In genomic region chr9:135523521-135524129, GRCh38 we compare ENCODE assay signal across 1 cellular context.
TF ChIP-seq lines count a peak whose summit lies in the region.

No MANE protein-coding gene starts in this region.

TF ChIP-seq in GM23338, 12 proteins besides CTCF, POLR2A, EP300 and RAD21:
- TF ChIP-seq, protein P1, sequence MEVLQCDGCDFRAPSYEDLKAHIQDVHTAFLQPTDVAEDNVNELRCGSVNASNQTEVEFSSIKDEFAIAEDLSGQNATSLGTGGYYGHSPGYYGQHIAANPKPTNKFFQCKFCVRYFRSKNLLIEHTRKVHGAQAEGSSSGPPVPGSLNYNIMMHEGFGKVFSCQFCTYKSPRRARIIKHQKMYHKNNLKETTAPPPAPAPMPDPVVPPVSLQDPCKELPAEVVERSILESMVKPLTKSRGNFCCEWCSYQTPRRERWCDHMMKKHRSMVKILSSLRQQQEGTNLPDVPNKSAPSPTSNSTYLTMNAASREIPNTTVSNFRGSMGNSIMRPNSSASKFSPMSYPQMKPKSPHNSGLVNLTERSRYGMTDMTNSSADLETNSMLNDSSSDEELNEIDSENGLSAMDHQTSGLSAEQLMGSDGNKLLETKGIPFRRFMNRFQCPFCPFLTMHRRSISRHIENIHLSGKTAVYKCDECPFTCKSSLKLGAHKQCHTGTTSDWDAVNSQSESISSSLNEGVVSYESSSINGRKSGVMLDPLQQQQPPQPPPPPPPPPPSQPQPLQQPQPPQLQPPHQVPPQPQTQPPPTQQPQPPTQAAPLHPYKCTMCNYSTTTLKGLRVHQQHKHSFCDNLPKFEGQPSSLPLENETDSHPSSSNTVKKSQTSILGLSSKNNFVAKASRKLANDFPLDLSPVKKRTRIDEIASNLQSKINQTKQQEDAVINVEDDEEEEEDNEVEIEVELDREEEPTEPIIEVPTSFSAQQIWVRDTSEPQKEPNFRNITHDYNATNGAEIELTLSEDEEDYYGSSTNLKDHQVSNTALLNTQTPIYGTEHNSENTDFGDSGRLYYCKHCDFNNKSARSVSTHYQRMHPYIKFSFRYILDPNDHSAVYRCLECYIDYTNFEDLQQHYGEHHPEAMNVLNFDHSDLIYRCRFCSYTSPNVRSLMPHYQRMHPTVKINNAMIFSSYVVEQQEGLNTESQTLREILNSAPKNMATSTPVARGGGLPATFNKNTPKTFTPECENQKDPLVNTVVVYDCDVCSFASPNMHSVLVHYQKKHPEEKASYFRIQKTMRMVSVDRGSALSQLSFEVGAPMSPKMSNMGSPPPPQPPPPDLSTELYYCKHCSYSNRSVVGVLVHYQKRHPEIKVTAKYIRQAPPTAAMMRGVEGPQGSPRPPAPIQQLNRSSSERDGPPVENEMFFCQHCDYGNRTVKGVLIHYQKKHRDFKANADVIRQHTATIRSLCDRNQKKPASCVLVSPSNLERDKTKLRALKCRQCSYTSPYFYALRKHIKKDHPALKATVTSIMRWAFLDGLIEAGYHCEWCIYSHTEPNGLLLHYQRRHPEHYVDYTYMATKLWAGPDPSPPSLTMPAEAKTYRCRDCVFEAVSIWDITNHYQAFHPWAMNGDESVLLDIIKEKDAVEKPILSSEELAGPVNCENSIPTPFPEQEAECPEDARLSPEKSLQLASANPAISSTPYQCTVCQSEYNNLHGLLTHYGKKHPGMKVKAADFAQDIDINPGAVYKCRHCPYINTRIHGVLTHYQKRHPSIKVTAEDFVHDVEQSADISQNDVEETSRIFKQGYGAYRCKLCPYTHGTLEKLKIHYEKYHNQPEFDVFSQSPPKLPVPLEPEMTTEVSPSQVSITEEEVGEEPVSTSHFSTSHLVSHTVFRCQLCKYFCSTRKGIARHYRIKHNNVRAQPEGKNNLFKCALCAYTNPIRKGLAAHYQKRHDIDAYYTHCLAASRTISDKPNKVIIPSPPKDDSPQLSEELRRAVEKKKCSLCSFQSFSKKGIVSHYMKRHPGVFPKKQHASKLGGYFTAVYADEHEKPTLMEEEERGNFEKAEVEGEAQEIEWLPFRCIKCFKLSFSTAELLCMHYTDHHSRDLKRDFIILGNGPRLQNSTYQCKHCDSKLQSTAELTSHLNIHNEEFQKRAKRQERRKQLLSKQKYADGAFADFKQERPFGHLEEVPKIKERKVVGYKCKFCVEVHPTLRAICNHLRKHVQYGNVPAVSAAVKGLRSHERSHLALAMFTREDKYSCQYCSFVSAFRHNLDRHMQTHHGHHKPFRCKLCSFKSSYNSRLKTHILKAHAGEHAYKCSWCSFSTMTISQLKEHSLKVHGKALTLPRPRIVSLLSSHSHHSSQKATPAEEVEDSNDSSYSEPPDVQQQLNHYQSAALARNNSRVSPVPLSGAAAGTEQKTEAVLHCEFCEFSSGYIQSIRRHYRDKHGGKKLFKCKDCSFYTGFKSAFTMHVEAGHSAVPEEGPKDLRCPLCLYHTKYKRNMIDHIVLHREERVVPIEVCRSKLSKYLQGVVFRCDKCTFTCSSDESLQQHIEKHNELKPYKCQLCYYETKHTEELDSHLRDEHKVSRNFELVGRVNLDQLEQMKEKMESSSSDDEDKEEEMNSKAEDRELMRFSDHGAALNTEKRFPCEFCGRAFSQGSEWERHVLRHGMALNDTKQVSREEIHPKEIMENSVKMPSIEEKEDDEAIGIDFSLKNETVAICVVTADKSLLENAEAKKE (CRISPR knock-in tag; IDR thresholded peaks at IDR 0.05) = no peak
- TF ChIP-seq ZNF114 (CRISPR knock-in tag; IDR thresholded peaks at IDR 0.05) (no peak), POLR2AphosphoS5 (IDR thresholded peaks at IDR 0.05; ENCODE audit: low read depth) (no peak), EZH2phosphoT487 (IDR thresholded peaks at IDR 0.05; ENCODE audit: unreplicated experiment) (no peak), JUNB (IDR thresholded peaks at IDR 0.05; ENCODE audit: unreplicated experiment) (no peak), EZH2 (IDR thresholded peaks at IDR 0.05; ENCODE audit: low read depth, unreplicated experiment) (no peak), STAT1 (IDR thresholded peaks at IDR 0.05; ENCODE audit: unreplicated experiment) (no peak), CREB1 (CRISPR knock-in tag; IDR thresholded peaks at IDR 0.05; ENCODE audit: low read depth) (no peak), ZNF331 (CRISPR knock-in tag; IDR thresholded peaks at IDR 0.05; ENCODE audit: low read depth) (no peak), NANOG (IDR thresholded peaks at IDR 0.05; ENCODE audit: borderline replicate concordance) (no peak)
- TF ChIP-seq, protein P2, sequence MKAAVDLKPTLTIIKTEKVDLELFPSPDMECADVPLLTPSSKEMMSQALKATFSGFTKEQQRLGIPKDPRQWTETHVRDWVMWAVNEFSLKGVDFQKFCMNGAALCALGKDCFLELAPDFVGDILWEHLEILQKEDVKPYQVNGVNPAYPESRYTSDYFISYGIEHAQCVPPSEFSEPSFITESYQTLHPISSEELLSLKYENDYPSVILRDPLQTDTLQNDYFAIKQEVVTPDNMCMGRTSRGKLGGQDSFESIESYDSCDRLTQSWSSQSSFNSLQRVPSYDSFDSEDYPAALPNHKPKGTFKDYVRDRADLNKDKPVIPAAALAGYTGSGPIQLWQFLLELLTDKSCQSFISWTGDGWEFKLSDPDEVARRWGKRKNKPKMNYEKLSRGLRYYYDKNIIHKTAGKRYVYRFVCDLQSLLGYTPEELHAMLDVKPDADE (IDR thresholded peaks at IDR 0.05) = no peak
- TF ChIP-seq, protein P3, sequence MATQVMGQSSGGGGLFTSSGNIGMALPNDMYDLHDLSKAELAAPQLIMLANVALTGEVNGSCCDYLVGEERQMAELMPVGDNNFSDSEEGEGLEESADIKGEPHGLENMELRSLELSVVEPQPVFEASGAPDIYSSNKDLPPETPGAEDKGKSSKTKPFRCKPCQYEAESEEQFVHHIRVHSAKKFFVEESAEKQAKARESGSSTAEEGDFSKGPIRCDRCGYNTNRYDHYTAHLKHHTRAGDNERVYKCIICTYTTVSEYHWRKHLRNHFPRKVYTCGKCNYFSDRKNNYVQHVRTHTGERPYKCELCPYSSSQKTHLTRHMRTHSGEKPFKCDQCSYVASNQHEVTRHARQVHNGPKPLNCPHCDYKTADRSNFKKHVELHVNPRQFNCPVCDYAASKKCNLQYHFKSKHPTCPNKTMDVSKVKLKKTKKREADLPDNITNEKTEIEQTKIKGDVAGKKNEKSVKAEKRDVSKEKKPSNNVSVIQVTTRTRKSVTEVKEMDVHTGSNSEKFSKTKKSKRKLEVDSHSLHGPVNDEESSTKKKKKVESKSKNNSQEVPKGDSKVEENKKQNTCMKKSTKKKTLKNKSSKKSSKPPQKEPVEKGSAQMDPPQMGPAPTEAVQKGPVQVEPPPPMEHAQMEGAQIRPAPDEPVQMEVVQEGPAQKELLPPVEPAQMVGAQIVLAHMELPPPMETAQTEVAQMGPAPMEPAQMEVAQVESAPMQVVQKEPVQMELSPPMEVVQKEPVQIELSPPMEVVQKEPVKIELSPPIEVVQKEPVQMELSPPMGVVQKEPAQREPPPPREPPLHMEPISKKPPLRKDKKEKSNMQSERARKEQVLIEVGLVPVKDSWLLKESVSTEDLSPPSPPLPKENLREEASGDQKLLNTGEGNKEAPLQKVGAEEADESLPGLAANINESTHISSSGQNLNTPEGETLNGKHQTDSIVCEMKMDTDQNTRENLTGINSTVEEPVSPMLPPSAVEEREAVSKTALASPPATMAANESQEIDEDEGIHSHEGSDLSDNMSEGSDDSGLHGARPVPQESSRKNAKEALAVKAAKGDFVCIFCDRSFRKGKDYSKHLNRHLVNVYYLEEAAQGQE (IDR thresholded peaks at IDR 0.05; ENCODE audit: unreplicated experiment) = no peak
